28 cellular contexts compared by ENCODE assay signal in genomic region chr9:90901933-90902332, GRCh38.
"Had no signal": no experiment of that assay in that cellular context is flagged by ENCODE, and none has a peak within 500 bp of the region (broad histone marks: within the 10 kb centered on the region; RNA-seq: fewer than 3 reads in every experiment).

No MANE protein-coding gene starts in this region.

- H3K27me3 ChIP-seq: esophagus muscularis mucosa, gastroesophageal sphincter, heart right ventricle, left lung, ovary, spleen, stomach, thyroid gland, vagina had no signal

- H3K27me3 Mint-ChIP-seq: stimulated activated memory B cell treated with anti-CD40 and anti-IgM and Interleukin-4, amounts not matched to agents 10 μg/mL and 1 μg/mL and 100 μg/mL, for 72 hours had no signal

- H3K9me3 Mint-ChIP-seq: stimulated activated memory B cell treated with anti-CD40 and anti-IgM and Interleukin-4, amounts not matched to agents 10 μg/mL and 1 μg/mL and 100 μg/mL, for 72 hours had no signal

- H3K9me3 ChIP-seq: esophagus muscularis mucosa, gastroesophageal sphincter, heart right ventricle, left lung, ovary, psoas muscle, thyroid gland, vagina had no signal

- H3K4me3 Mint-ChIP-seq: naive thymus-derived CD8-positive, alpha-beta T cell; nephron progenitor cell; stimulated activated memory B cell treated with anti-CD40 and anti-IgM and Interleukin-4, amounts not matched to agents 10 μg/mL and 1 μg/mL and 100 μg/mL, for 72 hours had no signal

- H3K4me1 Mint-ChIP-seq: naive thymus-derived CD8-positive, alpha-beta T cell; nephron progenitor cell had no signal

- H3K36me3 ChIP-seq: esophagus muscularis mucosa, ovary, thyroid gland, vagina had no signal

- H3K27ac ChIP-seq: esophagus muscularis mucosa, foreskin keratinocyte, gastroesophageal sphincter, heart right ventricle, left lung, ovary, psoas muscle, skin epidermis, spleen, stomach, vagina had no signal

- FAIRE-seq: colon, endothelial cell of umbilical vein, islet of Langerhans had no signal

- DNase-seq: effector CD8-positive, alpha-beta T cell; foreskin keratinocyte; glutamatergic neuron; heart right ventricle; hippocampal formation; left cardiac atrium; left lung; mesendoderm; midbrain; naive thymus-derived CD8-positive, alpha-beta T cell; nephron progenitor cell; occipital lobe; ovary; psoas muscle; right cardiac atrium; spleen; stimulated activated CD4-positive, alpha-beta T cell treated with anti-CD3 and anti-CD28 coated beads, Interleukin-4, amount 100 ng/mL, for 4 hours; stomach; trophoblast cell had no signal

- H3K4me1 ChIP-seq: foreskin keratinocyte, gastroesophageal sphincter, left lung, spleen, stomach had no signal

- H3K4me3 ChIP-seq: esophagus muscularis mucosa, gastroesophageal sphincter, heart right ventricle, left lung, ovary, psoas muscle, skin epidermis, spleen, stomach, thyroid gland, vagina had no signal

- ATAC-seq: foreskin keratinocyte; gastroesophageal sphincter; heart right ventricle; left cardiac atrium; left lung; naive thymus-derived CD8-positive, alpha-beta T cell; psoas muscle; right cardiac atrium; stimulated activated memory B cell treated with anti-CD40 and anti-IgM and Interleukin-4, amounts not matched to agents 10 μg/mL and 1 μg/mL and 100 μg/mL, for 72 hours had no signal

- H3K27ac Mint-ChIP-seq: naive thymus-derived CD8-positive, alpha-beta T cell; nephron progenitor cell had no signal
